16 cellular contexts compared by ENCODE assay signal in the genomic region with DNA sequence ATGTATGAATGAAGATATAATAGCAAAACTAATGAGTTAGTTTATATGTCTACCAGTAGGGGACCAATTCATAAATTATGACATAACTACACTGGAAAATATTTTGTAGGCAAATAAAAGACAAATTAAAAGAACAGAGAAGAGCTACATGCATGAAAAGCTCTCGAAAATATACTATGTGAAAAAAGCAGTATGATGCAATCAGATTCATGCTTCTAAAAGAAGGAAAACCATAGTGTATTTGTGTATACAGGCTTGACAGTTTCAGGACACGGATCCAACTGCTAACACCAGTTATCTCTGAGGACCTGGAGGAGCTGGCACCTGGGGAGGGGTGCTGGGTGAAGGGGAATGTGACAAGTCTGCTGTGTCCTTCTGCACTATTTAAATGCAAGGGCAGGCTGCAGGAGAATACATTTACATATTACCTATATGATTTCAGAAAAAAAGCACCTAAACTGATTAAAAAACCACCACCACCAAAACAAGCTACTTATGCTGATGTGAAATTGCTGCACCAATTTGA. TPM values are rescaled to one million over a fixed set of nuclear protein-coding genes. Genes with fewer than 3 reads are reported as not detected.
A peak's percentile ranks its signal among the peaks of the same experiment; 100 is the strongest.
DNase-seq lines count a peak whose midpoint lies in the region; ATAC-seq and TF ChIP-seq lines count a peak whose summit lies in the region.
"Had no signal": no experiment of that assay in that cellular context is flagged by ENCODE, and none has a peak within 500 bp of the region (broad histone marks: within the 10 kb centered on the region; RNA-seq: fewer than 3 reads in every experiment).

No MANE protein-coding gene starts in this region.

- in situ Hi-C loops in Panc1 (cut with HindIII; ENCODE audit: low pct_unique_long_range_greater_than_20kb, low sequenced_read_pairs) = no loop called here

- 0 out of 2 replicates have a peak, but pooled peaks have one; percentile 25 for TF ChIP-seq CTCF in Panc1 (IDR thresholded peaks at IDR 0.05)
- TF ChIP-seq CTCF in heart left ventricle (IDR thresholded peaks at IDR 0.05) = peak in 2 of 12 donors; percentile 3 to 5
- TF ChIP-seq CTCF in retinal pigment epithelial cell (conservative IDR thresholded peaks at IDR 0.05; ENCODE audit: low read depth, low read length) = peak; percentile 6
- TF ChIP-seq CTCF in neural progenitor cell (IDR thresholded peaks at IDR 0.05) = no peak

- no peak overlapping the region for H3K9ac ChIP-seq in neural progenitor cell
- H3K9ac ChIP-seq: parathyroid adenoma had no signal

- no peak overlapping the region for H3K27ac Mint-ChIP-seq in neural progenitor cell

- H2AFZ ChIP-seq in neural progenitor cell (replicated peaks) = no peak overlapping the region
- H2AFZ ChIP-seq: parathyroid adenoma had no signal

- H3K36me3 ChIP-seq in Panc1 (ENCODE audit: control insufficient read depth, insufficient read depth, low read length) (no peaks in the 10 kb centered on the region), heart left ventricle (no peaks in the 10 kb centered on the region), neural progenitor cell (no peaks in the 10 kb centered on the region)
- H3K36me3 ChIP-seq: left lung had no signal

- ATAC-seq in HG03175 (IDR thresholded peaks at IDR 0.05; ENCODE audit: unreplicated experiment) (peak; percentile 14), Panc1 (no peak), heart left ventricle (peak; percentile 69 to 73 (median 70)), HG02885 (IDR thresholded peaks at IDR 0.05; ENCODE audit: poor library complexity, unreplicated experiment) (no peak)
- ATAC-seq: foreskin keratinocyte had no signal

- H3F3A ChIP-seq in neural progenitor cell (ENCODE audit: low read depth) = no peaks in the 10 kb centered on the region

- no TSS peak for BruUV-seq in Panc1 (replicated peaks; lab: Mats Ljungman, UMichigan)

- no peaks in the 10 kb centered on the region for H3K9me3 Mint-ChIP-seq in neural progenitor cell

- no peak for DNase-seq in Panc1 (ENCODE audit: low read depth, low spot score)
- DNase-seq in heart left ventricle = peak in 2 of 5 donors; percentile 27 to 77
- DNase-seq in retinal pigment epithelial cell (ENCODE audit: low read depth) = no peak
- DNase-seq in neural progenitor cell (ENCODE audit: low spot score) = no peak
- no peak for DNase-seq in CD1c-positive myeloid dendritic cell (ENCODE audit: extremely low spot score)
- DNase-seq: activated naive CD4-positive, alpha-beta T cell; foreskin keratinocyte; Karpas-422; left lung; NCI-H146; SHP77; small intestine; T-helper 9 cell had no signal

- H3K36me3 Mint-ChIP-seq in neural progenitor cell = no peaks in the 10 kb centered on the region

- H3K4me1 Mint-ChIP-seq in neural progenitor cell = peaks cover 5% of the 10 kb centered on the region

- WGBS in heart left ventricle, 4 donors = 47 to 56% (median 52%) methylated on average over 2 of the region's 2 CpGs

- POLR2A ChIA-PET in Panc1 (lab: Charles Lee) = no interaction called here

- no peaks in the 10 kb centered on the region for H3K27me3 ChIP-seq in Panc1 (ENCODE audit: control insufficient read depth, insufficient read depth, low read length)
- no peaks in the 10 kb centered on the region for H3K27me3 ChIP-seq in heart left ventricle
- no peaks in the 10 kb centered on the region for H3K27me3 ChIP-seq in neural progenitor cell
- H3K27me3 ChIP-seq: foreskin keratinocyte, left lung had no signal

- CTCF ChIA-PET in Panc1 (lab: Charles Lee) = no interaction called here

- H3K4me3 ChIP-seq in Panc1 (ENCODE audit: low read depth in 2 of 2, low read length in 2 of 2) (no peak overlapping the region), heart left ventricle (peak overlapping the region in 5 of 12 donors; percentile 6 to 47 (median 7)), retinal pigment epithelial cell (ENCODE audit: low read length) (no peak overlapping the region), neural progenitor cell (no peak overlapping the region)

- H4K20me1 ChIP-seq in neural progenitor cell (ENCODE audit: low read depth) = peaks cover 58% of the 10 kb centered on the region

- H3K9me3 ChIP-seq in Panc1 (ENCODE audit: control insufficient read depth, insufficient read depth, low read depth, low read length) (no peaks in the 10 kb centered on the region), heart left ventricle (no peaks in the 10 kb centered on the region), neural progenitor cell (ENCODE audit: low read depth) (no peaks in the 10 kb centered on the region)
- H3K9me3 ChIP-seq: left lung had no signal

- no peak overlapping the region for H3K4me2 ChIP-seq in neural progenitor cell

- intact Hi-C loops in Panc1 (cut with micrococcal nuclease; ENCODE audit: unreplicated experiment) = no loop called here
- intact Hi-C loops in heart left ventricle (cut with DNase I) = loop anchor here in 1 of 10 donors (10.0 kb wide), 1 partner anchor 142 kb away; no protein-coding TSS in a partner anchor

- H3K79me2 ChIP-seq in neural progenitor cell (ENCODE audit: low read depth) = peaks cover 79% of the 10 kb centered on the region
- H3K79me2 ChIP-seq: parathyroid adenoma had no signal

- TF ChIP-seq POLR2A in heart left ventricle (IDR thresholded peaks at IDR 0.05) = no peak

- H3K4me1 ChIP-seq in Panc1 (ENCODE audit: control insufficient read depth, insufficient read depth, low read length) (peaks cover 12% of the 10 kb centered on the region), heart left ventricle (peaks cover 0 to 87% (median 44%) of the 10 kb centered on the region in 12 donors), neural progenitor cell (peaks cover 28% of the 10 kb centered on the region)
- H3K4me1 ChIP-seq: foreskin keratinocyte, parathyroid adenoma had no signal

- H3K27ac ChIP-seq in Panc1 (ENCODE audit: low read length) (no peak overlapping the region), heart left ventricle (peak overlapping the region in 8 of 12 donors; percentile 48 to 96 (median 78)), neural progenitor cell (no peak overlapping the region)
- H3K27ac ChIP-seq: foreskin keratinocyte, parathyroid adenoma had no signal

- H3K27me3 Mint-ChIP-seq in neural progenitor cell (ENCODE audit: insufficient read depth, low read depth) = peaks cover 2% of the 10 kb centered on the region

- no peak overlapping the region for H3K4me3 Mint-ChIP-seq in neural progenitor cell

RNA-seq across cellular contexts. Expression of a gene that starts 6.8 kb away (rescaled TPM):
- total RNA-seq in Panc1 (2021; ENCODE audit: unreplicated experiment) = 14.1 TPM
- polyA plus RNA-seq in Panc1 (2012; ENCODE audit: insufficient read length) = 16.5 TPM
- 10 to 100 TPM; 28.5 to 71.7 (median 52.5) TPM for total RNA-seq in heart left ventricle
- polyA plus RNA-seq in heart left ventricle = 10 to 100 TPM; 39.7 to 81.4 TPM
- 27.8 and 35.1 TPM in 2 replicates for total RNA-seq in neural progenitor cell (ENCODE audit: low replicate concordance)

Comparison
In these comparisons a context has a peak if more than half of its experiments do, and no peak if none do; other contexts are left out.
1. ATAC-seq: peak in HG03175 (single experiment) and heart left ventricle (4 of 4); none in Panc1 (single experiment) and HG02885 (single experiment).
2. H3K27ac ChIP-seq: peak in heart left ventricle (8 of 12); none in Panc1 (single experiment) and neural progenitor cell (single experiment).